8 cellular contexts compared by ENCODE assay signal in the genomic region with DNA sequence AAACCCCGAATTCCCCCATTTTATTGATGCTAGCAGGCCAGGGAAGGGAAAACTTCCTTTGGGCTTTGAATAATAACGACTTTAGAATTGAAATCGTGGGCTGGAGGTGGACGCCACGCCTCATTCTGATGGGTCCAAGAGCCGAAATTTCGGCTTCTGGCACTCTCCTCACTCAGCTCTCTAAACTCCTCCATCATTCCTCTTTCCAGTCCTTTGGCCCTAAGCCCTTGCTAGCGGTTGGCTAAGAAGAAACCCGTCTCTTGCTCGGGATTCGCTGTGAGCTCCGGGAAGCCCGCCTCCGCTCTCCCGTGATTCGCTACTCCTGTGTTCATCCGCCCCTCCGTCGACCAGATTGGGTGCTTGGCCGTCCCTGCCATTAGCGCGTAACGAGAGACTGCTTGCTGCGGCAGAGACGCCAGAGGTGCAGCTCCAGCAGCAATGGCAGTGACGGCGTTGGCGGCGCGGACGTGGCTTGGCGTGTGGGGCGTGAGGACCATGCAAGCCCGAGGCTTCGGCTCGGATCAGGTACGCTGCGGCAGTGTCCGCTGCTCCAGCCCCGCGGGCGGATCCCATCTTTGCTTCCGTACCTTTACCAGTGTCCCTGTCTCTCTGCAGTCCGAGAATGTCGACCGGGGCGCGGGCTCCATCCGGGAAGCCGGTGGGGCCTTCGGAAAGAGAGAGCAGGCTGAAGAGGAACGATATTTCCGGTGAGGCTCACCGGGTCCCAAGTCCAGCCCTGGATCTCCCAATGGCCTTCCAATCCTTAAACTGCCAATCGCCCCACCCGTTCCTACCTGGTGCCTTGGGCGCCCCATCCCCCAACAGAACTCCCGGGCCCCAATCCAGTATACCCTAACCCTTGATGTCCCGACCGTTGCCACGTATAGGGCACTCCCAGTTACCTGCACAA. TPM values are rescaled to one million over a fixed set of nuclear protein-coding genes. Genes with fewer than 3 reads are reported as not detected.
DNase-seq lines count a peak whose midpoint lies in the region; ATAC-seq and TF ChIP-seq lines count a peak whose summit lies in the region.

A gene (plus strand): TSS at position 379 of the 910 bp plus-strand sequence. CDS start 60 bp downstream, at position 439.

- no peaks in the 10 kb centered on the region for H3K27me3 ChIP-seq in left lung

- TF ChIP-seq CTCF in CD14-positive monocyte (IDR thresholded peaks at IDR 0.05), result no peak
- no peak for TF ChIP-seq CTCF in left lung (IDR thresholded peaks at IDR 0.05)

- peaks cover 6 to 46% of the 10 kb centered on the region in 2 donors for H3K4me1 ChIP-seq in left lung

- H3K27ac Mint-ChIP-seq in CD14-positive monocyte, result no peak within 1 kb of the TSS

- peak within 1 kb of the TSS; percentile 89 to 94 for H3K27ac ChIP-seq in left lung

- peak; percentile 96 for DNase-seq in CD14-positive monocyte (ENCODE audit: low spot score)
- peak; percentile 96 for DNase-seq in NCI-H748 (lab: John Stamatoyannopoulos, UW; ENCODE audit: unreplicated experiment)
- peak; percentile 94 for DNase-seq in activated CD4-positive, alpha-beta T cell treated with anti-CD3 and anti-CD28 coated beads, Interleukin-2, amount 50 U/mL, for 1 hour
- DNase-seq in dermis blood vessel endothelial cell, result peak; percentile 99
- DNase-seq in left lung, result peak; percentile 94 to 98
- DNase-seq in stimulated activated CD4-positive, alpha-beta T cell treated with anti-CD3 and anti-CD28 coated beads, Interleukin-2, amount 100 ng/mL, for 48 hours, result peak; percentile 83 to 89

- ATAC-seq in GM19395 (IDR thresholded peaks at IDR 0.05; ENCODE audit: unreplicated experiment) (peak; percentile 86), HG03558 (IDR thresholded peaks at IDR 0.05; ENCODE audit: extremely low read depth, unreplicated experiment) (peak; percentile 53), left lung (peak; percentile 96)

- no peaks in the 10 kb centered on the region for H3K9me3 ChIP-seq in left lung

- H3K4me1 Mint-ChIP-seq in CD14-positive monocyte, result peaks cover 8% of the 10 kb centered on the region

- no peaks in the 10 kb centered on the region for H3K9me3 Mint-ChIP-seq in CD14-positive monocyte

- no peaks in the 10 kb centered on the region for H3K36me3 ChIP-seq in left lung

- intact Hi-C loops in CD14-positive monocyte (cut with micrococcal nuclease), result no loop called here
- intact Hi-C loops in left lung (cut with DNase I), result no loop called here

- H3K4me3 Mint-ChIP-seq in CD14-positive monocyte, result no peak within 1 kb of the TSS

- peak within 1 kb of the TSS; percentile 92 to 95 for H3K4me3 ChIP-seq in left lung

- H3K36me3 Mint-ChIP-seq in CD14-positive monocyte, result peaks cover 0 to 2% of the 10 kb centered on the region in 2 donors

- H3K27me3 Mint-ChIP-seq in CD14-positive monocyte (ENCODE audit: low read depth in 3 of 3), result no peaks in the 10 kb centered on the region

RNA-seq across cellular contexts. Expression of the gene that starts here (rescaled TPM):
- 100 to 1,000 TPM; 296 to 339 TPM for polyA plus RNA-seq in CD14-positive monocyte
- 102 and 104 TPM in 2 replicates for total RNA-seq in dermis blood vessel endothelial cell
- total RNA-seq in left lung, result 100 to 1,000 TPM in 1 of 2 donors, 10 to 100 TPM in 1; 97.5 to 150 TPM

Comparison
In these comparisons a context has a peak if more than half of its experiments do, and no peak if none do; other contexts are left out.
1. Peak in every context shown above with its lines: DNase-seq, ATAC-seq, H3K4me3 ChIP-seq and H3K27ac ChIP-seq.